ENCODE assay signal across 1 cellular context in the genomic region with DNA sequence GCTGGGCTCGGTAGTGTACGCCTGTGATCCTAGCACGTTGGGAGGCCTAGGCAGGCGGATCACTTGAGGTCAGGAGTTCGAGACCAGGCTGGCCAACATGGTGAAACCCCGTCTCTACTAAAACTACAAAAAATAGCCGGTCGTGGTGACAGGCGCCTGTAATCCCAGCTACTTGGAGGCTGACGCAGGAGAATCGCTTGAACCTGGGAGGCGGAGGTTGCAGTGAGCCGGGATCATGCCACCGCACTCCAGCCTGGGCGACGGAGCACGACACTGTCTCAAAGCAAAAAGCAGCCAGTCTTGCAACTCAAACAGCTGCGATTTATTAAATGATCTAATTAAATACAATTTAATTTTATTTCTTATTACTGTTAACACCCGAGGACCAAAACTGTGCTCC.
TF ChIP-seq lines count a peak whose summit lies in the region.

No MANE protein-coding gene starts in this region.

TF ChIP-seq in HepG2, 621 proteins besides CTCF, POLR2A, EP300 and RAD21:
- TF ChIP-seq NKX3-1 (CRISPR knock-in tag; IDR thresholded peaks at IDR 0.05) (0 out of 2 replicates have a peak, but pooled peaks have one; percentile 13), KDM2A (CRISPR knock-in tag; IDR thresholded peaks at IDR 0.05; ENCODE audit: borderline replicate concordance, low read depth) (0 out of 2 replicates have a peak, but pooled peaks have one; percentile 0)
